ENCODE assay signal across 19 cellular contexts in genomic region chr9:89598926-89599325, GRCh38. TPM values are rescaled to one million over a fixed set of nuclear protein-coding genes. Genes with fewer than 3 reads are reported as not detected.
DNase-seq lines count a peak whose midpoint lies in the region; ATAC-seq, FAIRE-seq and TF ChIP-seq lines count a peak whose summit lies in the region.
"Had no signal": no experiment of that assay in that cellular context is flagged by ENCODE, and none has a peak within 500 bp of the region (broad histone marks: within the 10 kb centered on the region; RNA-seq: fewer than 3 reads in every experiment).

No MANE protein-coding gene starts in this region.

- ATAC-seq in left colon: peak; percentile 36
- ATAC-seq: stimulated activated naive B cell treated with anti-CD40 and anti-IgM and Interleukin-4, amounts not matched to agents 10 μg/mL and 1 μg/mL and 100 μg/mL, for 72 hours had no signal

- H3K4me1 ChIP-seq in small intestine (ENCODE audit: control insufficient read depth in 2 of 2, insufficient read depth in 1 of 2, low read depth in 1 of 2, low read length in 1 of 2): no peaks in the 10 kb centered on the region
- H3K4me1 ChIP-seq: uterus had no signal

- intact Hi-C loops in left colon (cut with DNase I, micrococcal nuclease): no loop called here

- H3K36me3 ChIP-seq in small intestine (ENCODE audit: control insufficient read depth in 2 of 2, insufficient read depth in 2 of 2, low read length in 2 of 2): no peaks in the 10 kb centered on the region
- H3K36me3 ChIP-seq: SJCRH30, uterus had no signal

- no peak overlapping the region for H3K27ac ChIP-seq in small intestine (ENCODE audit: low read depth in 1 of 2, low read length in 1 of 2)
- H3K27ac ChIP-seq: SJCRH30, uterus had no signal

- H3K4me3 ChIP-seq in small intestine (ENCODE audit: low read depth in 1 of 2, low read length in 2 of 2): no peak overlapping the region
- H3K4me3 ChIP-seq: SJCRH30, smooth muscle cell, uterus had no signal

- DNase-seq in activated effector memory CD4-positive, alpha-beta T cell treated with anti-CD3 and anti-CD28 coated beads, Interleukin-2, amount 50 U/mL, for 16 hours: peak; percentile 43
- DNase-seq in activated effector memory CD4-positive, alpha-beta T cell treated with Interleukin-2 at 50 U/mL for 16 hours: no peak
- DNase-seq in NCI-H69 (lab: John Stamatoyannopoulos, UW) (peak; percentile 92), left colon (no peak), small intestine (peak; percentile 82), HPDE6-E6E7 (ENCODE audit: extremely low spot score) (no peak), midbrain (lab: John Stamatoyannopoulos, UW) (no peak), GM12891 (ENCODE audit: insufficient read length, low spot score) (no peak)
- DNase-seq: HFFc6; NCI-H1105; NCI-H2081 treated with DMSO at 0.1 percent for 48 hours; stimulated activated CD4-positive, alpha-beta T cell treated with anti-CD3 and anti-CD28 coated beads, Interleukin-2, amount 100 ng/mL, for 24 hours; stimulated activated naive B cell treated with anti-CD40 and anti-IgM and Interleukin-4, amounts not matched to agents 10 μg/mL and 1 μg/mL and 100 μg/mL, for 72 hours had no signal

- FAIRE-seq in small intestine (lab: Jason Lieb, UNC) (no peak), GM12891 (lab: Jason Lieb, UNC) (no peak)
- FAIRE-seq: RCC 7860, TTC549 had no signal

- no peaks in the 10 kb centered on the region for H3K27me3 ChIP-seq in small intestine (ENCODE audit: control insufficient read depth in 2 of 2, insufficient read depth in 2 of 2, low read length in 2 of 2)
- H3K27me3 ChIP-seq: SJCRH30, uterus had no signal

- WGBS in small intestine, 3 donors: 37 to 48% (median 41%) methylated on average over 10 of the region's 10 CpGs

- no peak for TF ChIP-seq POLR2A in GM12891 (IDR thresholded peaks at IDR 0.05; ENCODE audit: low read depth, low read length)

- no peaks in the 10 kb centered on the region for H3K9me3 ChIP-seq in small intestine (ENCODE audit: control insufficient read depth, low read depth)
- H3K9me3 ChIP-seq: SJCRH30, uterus had no signal

TF ChIP-seq in GM12891, 5 proteins besides CTCF, POLR2A, EP300 and RAD21:
- TF ChIP-seq POLR2AphosphoS5 (IDR thresholded peaks at IDR 0.05; ENCODE audit: low read depth, low read length) (no peak), PAX5 (IDR thresholded peaks at IDR 0.05; ENCODE audit: insufficient read depth, low read length, severe bottlenecking) (no peak), SPI1 (IDR thresholded peaks at IDR 0.05; ENCODE audit: low read depth, low read length) (no peak), TAF1 (IDR thresholded peaks at IDR 0.05; ENCODE audit: low read depth, low read length) (no peak), POU2F2 (IDR thresholded peaks at IDR 0.05; ENCODE audit: low read depth, low read length) (no peak)

RNA-seq across cellular contexts. Expression of gene GADD45G, which starts 5.9 kb away (rescaled TPM):
- total RNA-seq in left colon: 10 to 100 TPM in 1 of 2 donors, 1 to 10 TPM in 1; 5.3 to 13.9 TPM
- polyA plus RNA-seq in small intestine: 10 to 100 TPM; 21.9 to 25.4 (median 25.3) TPM
- 1.4 TPM for polyA plus RNA-seq in GM12891 (2012; ENCODE audit: low read depth, missing spikeins)
- polyA plus RNA-seq: fibroblast of lung had no signal

Comparison
In these comparisons a context has a peak if more than half of its experiments do, and no peak if none do; other contexts are left out.
1. DNase-seq: peak in activated effector memory CD4-positive, alpha-beta T cell treated with anti-CD3 and anti-CD28 coated beads, Interleukin-2, amount 50 U/mL, for 16 hours (single experiment), NCI-H69 (single experiment) and small intestine (single experiment); none in activated effector memory CD4-positive, alpha-beta T cell treated with Interleukin-2 at 50 U/mL for 16 hours (single experiment), left colon (0 of 2), HPDE6-E6E7 (single experiment), midbrain (single experiment) and GM12891 (single experiment).